ENCODE assay signal across 8 cellular contexts in genomic region chr1:246932366-246932700, GRCh38. TPM values are rescaled to one million over a fixed set of nuclear protein-coding genes. Genes with fewer than 3 reads are reported as not detected.
DNase-seq lines count a peak whose midpoint lies in the region; ATAC-seq and TF ChIP-seq lines count a peak whose summit lies in the region.

No MANE protein-coding gene starts in this region.

- WGBS in mesendoderm (ENCODE audit: extremely low coverage, insufficient coverage, low lambda C conversion rate): no CpG with 5 or more reads among the region's 8 CpGs

- no peak for TF ChIP-seq CTCF in cardiac fibroblast (IDR thresholded peaks at IDR 0.05; ENCODE audit: low read depth, low read length)
- no peak for TF ChIP-seq CTCF in uterus (IDR thresholded peaks at IDR 0.05)

- H3K4ac ChIP-seq in mesendoderm (ENCODE audit: low read depth, low read length): no peak overlapping the region

- no peak overlapping the region for H4K5ac ChIP-seq in mesendoderm (ENCODE audit: low read length)

- H3K27me3 ChIP-seq in mesendoderm (ENCODE audit: insufficient read depth, low read length, poor library complexity) (no peaks in the 10 kb centered on the region), uterus (no peaks in the 10 kb centered on the region)

- H3K79me1 ChIP-seq in mesendoderm (ENCODE audit: low read length): peaks cover 2% of the 10 kb centered on the region

- no peak overlapping the region for H3K18ac ChIP-seq in mesendoderm (ENCODE audit: low read length)

- no peak for DNase-seq in Right ventricle myocardium superior
- no peak for DNase-seq in cardiac septum (ENCODE audit: low spot score)
- DNase-seq in cardiac fibroblast (ENCODE audit: low read depth in 2 of 2): no peak
- no peak for DNase-seq in mesendoderm
- no peak for DNase-seq in uterus
- DNase-seq in SHP77 treated with DMSO at 0.1 percent for 48 hours (lab: John Stamatoyannopoulos, UW): no peak

- H2AK5ac ChIP-seq in mesendoderm (ENCODE audit: low read length): no peak overlapping the region

- H3K79me2 ChIP-seq in mesendoderm (ENCODE audit: control insufficient read depth, insufficient read depth, low read length): peaks cover 27% of the 10 kb centered on the region

- no peak overlapping the region for H3K23ac ChIP-seq in mesendoderm (ENCODE audit: low read length)

- intact Hi-C loops in Right ventricle myocardium superior (cut with DNase I) (no loop called here), cardiac septum (cut with DNase I) (loop anchor here (5.0 kb wide), 1 partner anchor 180 kb away; no protein-coding TSS in a partner anchor), uterus (cut with DNase I; ENCODE audit: low total_unique reads) (no loop called here)

- H3K4me1 ChIP-seq in mesendoderm (ENCODE audit: control insufficient read depth, low read depth, low read length): no peaks in the 10 kb centered on the region
- H3K4me1 ChIP-seq in uterus: peaks cover 7 to 14% of the 10 kb centered on the region in 2 donors

- no peaks in the 10 kb centered on the region for H3K9me3 ChIP-seq in uterus

- H3K4me2 ChIP-seq in mesendoderm (ENCODE audit: low read length): peak overlapping the region; percentile 64

- H3K4me3 ChIP-seq in cardiac fibroblast (replicated peaks in 1 of 2; ENCODE audit: low read depth in 2 of 2, low read length in 2 of 2) (peak overlapping the region; percentile 73 to 90), mesendoderm (ENCODE audit: low read length) (no peak overlapping the region), uterus (peak overlapping the region; percentile 89 to 99)

- H4K8ac ChIP-seq in mesendoderm (ENCODE audit: low read depth, low read length): no peak overlapping the region

- no peak overlapping the region for H2BK5ac ChIP-seq in mesendoderm (ENCODE audit: low read length)

- no peak overlapping the region for H3K27ac ChIP-seq in mesendoderm (ENCODE audit: low read depth, low read length)
- H3K27ac ChIP-seq in uterus: peak overlapping the region; percentile 97 to 99

- H3K9ac ChIP-seq in mesendoderm (ENCODE audit: low read length): peak overlapping the region; percentile 50

- no peak for TF ChIP-seq POLR2A in uterus (IDR thresholded peaks at IDR 0.05)

- peak overlapping the region; percentile 70 for H3K56ac ChIP-seq in mesendoderm (ENCODE audit: low read length)

- ATAC-seq in Right ventricle myocardium superior (ENCODE audit: poor library complexity) (peak; percentile 0), GM18858 (IDR thresholded peaks at IDR 0.05; ENCODE audit: unreplicated experiment) (no peak), HG02571 (IDR thresholded peaks at IDR 0.05; ENCODE audit: unreplicated experiment) (no peak)

- no peak overlapping the region for H2BK15ac ChIP-seq in mesendoderm (replicated peaks; ENCODE audit: low read depth)

- H3K36me3 ChIP-seq in mesendoderm (ENCODE audit: control insufficient read depth, insufficient read depth, low read length) (no peaks in the 10 kb centered on the region), uterus (no peaks in the 10 kb centered on the region)

- no peak overlapping the region for H2BK120ac ChIP-seq in mesendoderm (ENCODE audit: low read depth, low read length)

RNA-seq across cellular contexts. Expression of gene AHCTF1, which starts 0.6 kb away (rescaled TPM):
- total RNA-seq in Right ventricle myocardium superior: 19.7 TPM
- 15.3 TPM for total RNA-seq in cardiac septum
- polyA plus RNA-seq in mesendoderm (2013, experiment 1 of 2): 27.5 TPM
- 28.5 TPM for polyA plus RNA-seq in mesendoderm (2013, experiment 2 of 2)
- total RNA-seq in uterus: 10 to 100 TPM; 22.5 to 53.4 (median 42.4) TPM
